ENCODE assay signal across 13 cellular contexts in genomic region chr16:88731699-88732098, GRCh38. TPM values are rescaled to one million over a fixed set of nuclear protein-coding genes. Genes with fewer than 3 reads are reported as not detected.
DNase-seq lines count a peak whose midpoint lies in the region; ATAC-seq and TF ChIP-seq lines count a peak whose summit lies in the region.
"Had no signal": no experiment of that assay in that cellular context is flagged by ENCODE, and none has a peak within 500 bp of the region (broad histone marks: within the 10 kb centered on the region; RNA-seq: fewer than 3 reads in every experiment).

No MANE protein-coding gene starts in this region.

- H3K9me3 ChIP-seq in heart left ventricle: no peaks in the 10 kb centered on the region
- H3K9me3 ChIP-seq in MG63: no peaks in the 10 kb centered on the region
- H3K9me3 ChIP-seq in upper lobe of right lung: no peaks in the 10 kb centered on the region
- H3K9me3 ChIP-seq: prostate gland had no signal

- intact Hi-C loops in Right ventricle myocardium inferior (cut with DNase I) (no loop called here), heart left ventricle (cut with DNase I) (loop anchor here in 1 of 10 donors (10.0 kb wide), 1 partner anchor 483 kb away; the partner anchor contains the start of gene ZNF778), upper lobe of right lung (cut with DNase I) (no loop called here)

- 73 to 94% (median 74%) methylated on average over 11 to 15 of the region's 15 CpGs for WGBS in heart left ventricle, 4 donors

- H3K4me3 Mint-ChIP-seq in central memory CD8-positive, alpha-beta T cell: no peak overlapping the region
- H3K4me3 Mint-ChIP-seq: B cell had no signal

- no peaks in the 10 kb centered on the region for H3K27me3 Mint-ChIP-seq in central memory CD8-positive, alpha-beta T cell
- H3K27me3 Mint-ChIP-seq: B cell had no signal

- no peaks in the 10 kb centered on the region for H3K9me3 Mint-ChIP-seq in central memory CD8-positive, alpha-beta T cell

- H3K27me3 ChIP-seq in heart left ventricle (no peaks in the 10 kb centered on the region), MG63 (no peaks in the 10 kb centered on the region), upper lobe of right lung (no peaks in the 10 kb centered on the region), brain microvascular endothelial cell (replicated peaks) (no peaks in the 10 kb centered on the region)

- TF ChIP-seq POLR2A in heart left ventricle (IDR thresholded peaks at IDR 0.05): no peak

- H3K4me1 ChIP-seq in heart left ventricle (peaks cover 0 to 5% (median 0%) of the 10 kb centered on the region in 12 donors), upper lobe of right lung (no peaks in the 10 kb centered on the region)
- H3K4me1 ChIP-seq: prostate gland had no signal

- H3K36me3 ChIP-seq in heart left ventricle (peaks cover 0 to 78% (median 22%) of the 10 kb centered on the region in 9 donors), MG63 (peaks cover 5% of the 10 kb centered on the region), upper lobe of right lung (peaks cover 75% of the 10 kb centered on the region), brain microvascular endothelial cell (replicated peaks) (peaks cover 66% of the 10 kb centered on the region)

- in situ Hi-C loops in brain microvascular endothelial cell (cut with HindIII; ENCODE audit: low pct_ligation_motif_present, low sequenced_read_pairs): no loop called here

- H3K4me3 ChIP-seq in heart left ventricle (no peak overlapping the region), MG63 (no peak overlapping the region), upper lobe of right lung (no peak overlapping the region), brain microvascular endothelial cell (ENCODE audit: low read depth, low read length) (no peak overlapping the region)
- H3K4me3 ChIP-seq: prostate gland had no signal

- peaks cover 7% of the 10 kb centered on the region for H3K36me3 Mint-ChIP-seq in central memory CD8-positive, alpha-beta T cell (ENCODE audit: insufficient read depth)

- TF ChIP-seq CTCF in heart left ventricle (IDR thresholded peaks at IDR 0.05) (no peak), upper lobe of right lung (IDR thresholded peaks at IDR 0.05) (no peak), brain microvascular endothelial cell (IDR thresholded peaks at IDR 0.05; ENCODE audit: low read depth, low read length, missing control alignments) (no peak)

- H3K4me1 Mint-ChIP-seq in central memory CD8-positive, alpha-beta T cell: peaks cover 4% of the 10 kb centered on the region
- H3K4me1 Mint-ChIP-seq: B cell had no signal

- H3K27ac ChIP-seq in heart left ventricle: no peak overlapping the region
- H3K27ac ChIP-seq in upper lobe of right lung: no peak overlapping the region
- no peak overlapping the region for H3K27ac ChIP-seq in brain microvascular endothelial cell
- H3K27ac ChIP-seq: prostate gland had no signal

- DNase-seq in Right ventricle myocardium inferior (ENCODE audit: missing footprints) (peak; percentile 22), heart left ventricle (no peak), MG63 (peak; percentile 22), upper lobe of right lung (no peak), UCSD-AML1 (lab: John Stamatoyannopoulos, UW; ENCODE audit: unreplicated experiment) (no peak), NCI-H146 (lab: John Stamatoyannopoulos, UW) (no peak), brain microvascular endothelial cell (no peak)
- DNase-seq in central memory CD8-positive, alpha-beta T cell (ENCODE audit: low spot score in 2 of 2): no peak
- DNase-seq: activated CD4-positive, alpha-beta T cell treated with anti-CD3 and anti-CD28 coated beads for 1 hour; aorta; NCI-H1694 had no signal

- ATAC-seq in Right ventricle myocardium inferior: no peak
- ATAC-seq in heart left ventricle: no peak
- ATAC-seq in central memory CD8-positive, alpha-beta T cell (replicated peaks; ENCODE audit: extremely low read depth, poor library complexity, severe bottlenecking): no peak
- ATAC-seq in upper lobe of right lung: peak; percentile 2

- peak overlapping the region; percentile 53 for H3K27ac Mint-ChIP-seq in central memory CD8-positive, alpha-beta T cell (ENCODE audit: low read depth)
- H3K27ac Mint-ChIP-seq: B cell had no signal

RNA-seq across cellular contexts. Expression of gene CTU2, which starts 25.4 kb away (rescaled TPM):
- total RNA-seq in Right ventricle myocardium inferior (13.1 TPM), heart left ventricle (10 to 100 TPM in 7 of 9 donors, 1 to 10 TPM in 2; 6.5 to 20.8 (median 12.3) TPM), upper lobe of right lung (21.3 TPM)
- 10 to 100 TPM; 16.0 to 20.8 TPM for polyA plus RNA-seq in heart left ventricle
- 13.6 and 16.8 TPM in 2 replicates for total RNA-seq in MG63 (2014; rRNA removed; shearing (Covaris generic); ENCODE audit: low replicate concordance)

RNA-seq across cellular contexts. Expression of gene RNF166, which starts 25.5 kb away (rescaled TPM):
- 17.0 TPM for total RNA-seq in Right ventricle myocardium inferior
- total RNA-seq in heart left ventricle: 10 to 100 TPM in 8 of 9 donors, 1 to 10 TPM in 1; 9.3 to 28.5 (median 15.4) TPM
- 10 to 100 TPM; 14.7 to 21.8 TPM for polyA plus RNA-seq in heart left ventricle
- 16.5 and 20.2 TPM in 2 replicates for total RNA-seq in MG63 (2014; rRNA removed; shearing (Covaris generic); ENCODE audit: low replicate concordance)
- total RNA-seq in upper lobe of right lung: 50.6 TPM

RNA-seq across cellular contexts. Expression of gene SNAI3, which starts 45.4 kb away (rescaled TPM):
- 2.9 TPM for total RNA-seq in Right ventricle myocardium inferior
- total RNA-seq in heart left ventricle: 1 to 10 TPM in 6 of 9 donors, under 1 TPM in 3; 0.76 to 9.5 (median 1.4) TPM
- 1 to 10 TPM; 1.7 to 4.4 TPM for polyA plus RNA-seq in heart left ventricle
- total RNA-seq in MG63 (2014; rRNA removed; shearing (Covaris generic); ENCODE audit: low replicate concordance): not detected in 2 replicates
- total RNA-seq in upper lobe of right lung: 7.0 TPM

RNA-seq across cellular contexts. Expression of gene PIEZO1, which starts 53.3 kb away (rescaled TPM):
- total RNA-seq in Right ventricle myocardium inferior (18.1 TPM), heart left ventricle (10 to 100 TPM; 14.2 to 59.7 (median 19.7) TPM), upper lobe of right lung (196 TPM)
- polyA plus RNA-seq in heart left ventricle: 10 to 100 TPM; 31.2 to 45.0 TPM
- total RNA-seq in MG63 (2014; rRNA removed; shearing (Covaris generic); ENCODE audit: low replicate concordance): 77.6 and 88.5 TPM in 2 replicates

Comparison
In these comparisons a context has a peak if more than half of its experiments do, and no peak if none do; other contexts are left out.
1. DNase-seq: peak in Right ventricle myocardium inferior (single experiment) and MG63 (single experiment); none in heart left ventricle (0 of 5), central memory CD8-positive, alpha-beta T cell (0 of 2), upper lobe of right lung (single experiment), UCSD-AML1 (single experiment), NCI-H146 (single experiment) and brain microvascular endothelial cell (single experiment).